1 cellular context compared by ENCODE assay signal in the genomic region with DNA sequence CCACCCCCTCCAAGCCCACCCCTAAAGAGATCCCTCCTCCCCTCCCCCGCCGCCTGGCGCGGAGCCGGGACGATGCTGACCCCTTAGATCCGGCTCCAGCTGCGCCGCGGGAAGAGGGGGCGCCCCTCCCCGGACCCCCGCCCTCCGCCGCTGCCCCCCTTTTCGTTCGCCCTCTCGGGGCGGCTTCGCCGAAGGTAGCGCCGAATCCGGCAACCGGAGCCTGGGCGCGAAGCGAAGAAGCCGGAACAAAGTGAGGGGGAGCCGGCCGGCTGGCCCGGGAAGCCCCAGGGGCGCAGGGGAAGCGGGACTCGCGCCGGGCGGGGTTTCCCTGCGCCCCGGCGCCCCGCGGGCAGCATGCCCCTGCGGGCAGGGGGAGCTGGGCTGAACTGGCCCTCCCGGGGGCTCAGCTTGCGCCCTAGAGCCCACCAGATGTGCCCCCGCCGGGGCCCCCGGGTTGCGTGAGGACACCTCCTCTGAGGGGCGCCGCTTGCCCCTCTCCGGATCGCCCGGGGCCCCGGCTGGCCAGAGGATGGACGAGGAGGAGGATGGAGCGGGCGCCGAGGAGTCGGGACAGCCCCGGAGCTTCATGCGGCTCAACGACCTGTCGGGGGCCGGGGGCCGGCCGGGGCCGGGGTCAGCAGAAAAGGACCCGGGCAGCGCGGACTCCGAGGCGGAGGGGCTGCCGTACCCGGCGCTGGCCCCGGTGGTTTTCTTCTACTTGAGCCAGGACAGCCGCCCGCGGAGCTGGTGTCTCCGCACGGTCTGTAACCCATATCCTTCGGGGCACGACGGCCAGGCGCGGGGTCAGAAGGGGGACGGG.
TF ChIP-seq lines count a peak whose summit lies in the region.

No MANE protein-coding gene starts in this region.

TF ChIP-seq in HepG2, 621 proteins besides CTCF, POLR2A, EP300 and RAD21:
- no peak for TF ChIP-seq REL (CRISPR knock-in tag; conservative IDR thresholded peaks at IDR 0.05)
- no peak for TF ChIP-seq ZSCAN25 (CRISPR knock-in tag; IDR thresholded peaks at IDR 0.05)
- TF ChIP-seq XBP1 (CRISPR knock-in tag; IDR thresholded peaks at IDR 0.05) = no peak
- TF ChIP-seq NR2C2 (CRISPR knock-in tag; IDR thresholded peaks at IDR 0.05; ENCODE audit: borderline replicate concordance) = no peak
- no peak for TF ChIP-seq SNAI1 (CRISPR knock-in tag; IDR thresholded peaks at IDR 0.05; ENCODE audit: borderline replicate concordance)
- no peak for TF ChIP-seq MAZ (IDR thresholded peaks at IDR 0.05; ENCODE audit: borderline replicate concordance, low read depth, low read length)
- TF ChIP-seq MAZ (CRISPR knock-in tag; IDR thresholded peaks at IDR 0.05; ENCODE audit: low read depth) = 0 out of 2 replicates have a peak, but pooled peaks have one; percentile 8
- TF ChIP-seq EZH2 (conservative IDR thresholded peaks at IDR 0.05; ENCODE audit: low read depth, low read length) = peak; percentile 97
- TF ChIP-seq ZNF720 (CRISPR knock-in tag; IDR thresholded peaks at IDR 0.05) = no peak
- TF ChIP-seq, protein P1, sequence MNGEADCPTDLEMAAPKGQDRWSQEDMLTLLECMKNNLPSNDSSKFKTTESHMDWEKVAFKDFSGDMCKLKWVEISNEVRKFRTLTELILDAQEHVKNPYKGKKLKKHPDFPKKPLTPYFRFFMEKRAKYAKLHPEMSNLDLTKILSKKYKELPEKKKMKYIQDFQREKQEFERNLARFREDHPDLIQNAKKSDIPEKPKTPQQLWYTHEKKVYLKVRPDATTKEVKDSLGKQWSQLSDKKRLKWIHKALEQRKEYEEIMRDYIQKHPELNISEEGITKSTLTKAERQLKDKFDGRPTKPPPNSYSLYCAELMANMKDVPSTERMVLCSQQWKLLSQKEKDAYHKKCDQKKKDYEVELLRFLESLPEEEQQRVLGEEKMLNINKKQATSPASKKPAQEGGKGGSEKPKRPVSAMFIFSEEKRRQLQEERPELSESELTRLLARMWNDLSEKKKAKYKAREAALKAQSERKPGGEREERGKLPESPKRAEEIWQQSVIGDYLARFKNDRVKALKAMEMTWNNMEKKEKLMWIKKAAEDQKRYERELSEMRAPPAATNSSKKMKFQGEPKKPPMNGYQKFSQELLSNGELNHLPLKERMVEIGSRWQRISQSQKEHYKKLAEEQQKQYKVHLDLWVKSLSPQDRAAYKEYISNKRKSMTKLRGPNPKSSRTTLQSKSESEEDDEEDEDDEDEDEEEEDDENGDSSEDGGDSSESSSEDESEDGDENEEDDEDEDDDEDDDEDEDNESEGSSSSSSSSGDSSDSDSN (CRISPR knock-in tag; IDR thresholded peaks at IDR 0.05) = peak; percentile 9; the same call in 1 of the 2 replicates
- 0 out of 2 replicates have a peak, but pooled peaks have one; percentile 22 for TF ChIP-seq MTF2 (CRISPR knock-in tag; IDR thresholded peaks at IDR 0.05; ENCODE audit: borderline replicate concordance)
- no peak for TF ChIP-seq SNRNP70 (IDR thresholded peaks at IDR 0.05; ENCODE audit: low read depth, low read length)
- TF ChIP-seq HNRNPLL (IDR thresholded peaks at IDR 0.05; ENCODE audit: low read depth, low read length, poor library complexity, severe bottlenecking) = peak; percentile 34
- TF ChIP-seq NCOR1 (IDR thresholded peaks at IDR 0.05; ENCODE audit: borderline replicate concordance, low read length) = no peak
- TF ChIP-seq, protein P2, sequence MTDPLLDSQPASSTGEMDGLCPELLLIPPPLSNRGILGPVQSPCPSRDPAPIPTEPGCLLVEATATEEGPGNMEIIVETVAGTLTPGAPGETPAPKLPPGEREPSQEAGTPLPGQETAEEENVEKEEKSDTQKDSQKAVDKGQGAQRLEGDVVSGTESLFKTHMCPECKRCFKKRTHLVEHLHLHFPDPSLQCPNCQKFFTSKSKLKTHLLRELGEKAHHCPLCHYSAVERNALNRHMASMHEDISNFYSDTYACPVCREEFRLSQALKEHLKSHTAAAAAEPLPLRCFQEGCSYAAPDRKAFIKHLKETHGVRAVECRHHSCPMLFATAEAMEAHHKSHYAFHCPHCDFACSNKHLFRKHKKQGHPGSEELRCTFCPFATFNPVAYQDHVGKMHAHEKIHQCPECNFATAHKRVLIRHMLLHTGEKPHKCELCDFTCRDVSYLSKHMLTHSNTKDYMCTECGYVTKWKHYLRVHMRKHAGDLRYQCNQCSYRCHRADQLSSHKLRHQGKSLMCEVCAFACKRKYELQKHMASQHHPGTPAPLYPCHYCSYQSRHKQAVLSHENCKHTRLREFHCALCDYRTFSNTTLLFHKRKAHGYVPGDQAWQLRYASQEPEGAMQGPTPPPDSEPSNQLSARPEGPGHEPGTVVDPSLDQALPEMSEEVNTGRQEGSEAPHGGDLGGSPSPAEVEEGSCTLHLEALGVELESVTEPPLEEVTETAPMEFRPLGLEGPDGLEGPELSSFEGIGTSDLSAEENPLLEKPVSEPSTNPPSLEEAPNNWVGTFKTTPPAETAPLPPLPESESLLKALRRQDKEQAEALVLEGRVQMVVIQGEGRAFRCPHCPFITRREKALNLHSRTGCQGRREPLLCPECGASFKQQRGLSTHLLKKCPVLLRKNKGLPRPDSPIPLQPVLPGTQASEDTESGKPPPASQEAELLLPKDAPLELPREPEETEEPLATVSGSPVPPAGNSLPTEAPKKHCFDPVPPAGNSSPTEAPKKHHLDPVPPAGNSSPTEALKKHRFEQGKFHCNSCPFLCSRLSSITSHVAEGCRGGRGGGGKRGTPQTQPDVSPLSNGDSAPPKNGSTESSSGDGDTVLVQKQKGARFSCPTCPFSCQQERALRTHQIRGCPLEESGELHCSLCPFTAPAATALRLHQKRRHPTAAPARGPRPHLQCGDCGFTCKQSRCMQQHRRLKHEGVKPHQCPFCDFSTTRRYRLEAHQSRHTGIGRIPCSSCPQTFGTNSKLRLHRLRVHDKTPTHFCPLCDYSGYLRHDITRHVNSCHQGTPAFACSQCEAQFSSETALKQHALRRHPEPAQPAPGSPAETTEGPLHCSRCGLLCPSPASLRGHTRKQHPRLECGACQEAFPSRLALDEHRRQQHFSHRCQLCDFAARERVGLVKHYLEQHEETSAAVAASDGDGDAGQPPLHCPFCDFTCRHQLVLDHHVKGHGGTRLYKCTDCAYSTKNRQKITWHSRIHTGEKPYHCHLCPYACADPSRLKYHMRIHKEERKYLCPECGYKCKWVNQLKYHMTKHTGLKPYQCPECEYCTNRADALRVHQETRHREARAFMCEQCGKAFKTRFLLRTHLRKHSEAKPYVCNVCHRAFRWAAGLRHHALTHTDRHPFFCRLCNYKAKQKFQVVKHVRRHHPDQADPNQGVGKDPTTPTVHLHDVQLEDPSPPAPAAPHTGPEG (CRISPR knock-in tag; IDR thresholded peaks at IDR 0.05) = no peak
- TF ChIP-seq ZNF749 (CRISPR knock-in tag; IDR thresholded peaks at IDR 0.05; ENCODE audit: borderline replicate concordance) = no peak
- 0 out of 2 replicates have a peak, but pooled peaks have one; percentile 3 for TF ChIP-seq IRX3 (CRISPR knock-in tag; IDR thresholded peaks at IDR 0.05; ENCODE audit: borderline replicate concordance, low read depth)
- TF ChIP-seq, protein P3, sequence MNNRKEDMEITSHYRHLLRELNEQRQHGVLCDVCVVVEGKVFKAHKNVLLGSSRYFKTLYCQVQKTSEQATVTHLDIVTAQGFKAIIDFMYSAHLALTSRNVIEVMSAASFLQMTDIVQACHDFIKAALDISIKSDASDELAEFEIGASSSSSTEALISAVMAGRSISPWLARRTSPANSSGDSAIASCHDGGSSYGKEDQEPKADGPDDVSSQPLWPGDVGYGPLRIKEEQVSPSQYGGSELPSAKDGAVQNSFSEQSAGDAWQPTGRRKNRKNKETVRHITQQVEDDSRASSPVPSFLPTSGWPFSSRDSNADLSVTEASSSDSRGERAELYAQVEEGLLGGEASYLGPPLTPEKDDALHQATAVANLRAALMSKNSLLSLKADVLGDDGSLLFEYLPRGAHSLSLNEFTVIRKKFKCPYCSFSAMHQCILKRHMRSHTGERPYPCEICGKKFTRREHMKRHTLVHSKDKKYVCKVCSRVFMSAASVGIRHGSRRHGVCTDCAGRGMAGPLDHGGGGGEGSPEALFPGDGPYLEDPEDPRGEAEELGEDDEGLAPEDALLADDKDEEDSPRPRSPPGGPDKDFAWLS (CRISPR knock-in tag; IDR thresholded peaks at IDR 0.05; ENCODE audit: borderline replicate concordance) = no peak
